Comparison of ENCODE assay signal across 17 cellular contexts in the genomic region with DNA sequence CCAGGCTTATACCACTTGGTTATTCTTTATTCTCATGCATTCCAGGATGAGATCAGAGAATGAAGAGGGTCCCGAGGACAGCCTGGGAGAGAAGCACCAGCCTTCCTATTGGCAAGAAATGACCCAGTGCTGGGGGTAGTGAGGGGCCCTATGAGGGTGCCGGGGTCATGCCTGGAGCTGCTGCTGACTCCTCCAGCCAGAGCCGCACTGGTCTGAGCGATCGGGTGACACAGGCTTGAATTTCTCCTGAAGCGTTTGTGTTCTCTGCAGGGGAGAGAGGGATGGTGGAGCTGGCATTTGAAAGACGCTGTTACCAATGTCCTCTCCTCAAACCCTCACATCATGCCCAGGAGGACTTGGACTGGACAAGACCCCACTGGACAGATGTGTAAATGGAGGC. TPM values are rescaled to one million over a fixed set of nuclear protein-coding genes. Genes with fewer than 3 reads are reported as not detected.
A peak's percentile ranks its signal among the peaks of the same experiment; 100 is the strongest.
DNase-seq lines count a peak whose midpoint lies in the region; ATAC-seq, FAIRE-seq and TF ChIP-seq lines count a peak whose summit lies in the region.
"Had no signal": no experiment of that assay in that cellular context is flagged by ENCODE, and none has a peak within 500 bp of the region (broad histone marks: within the 10 kb centered on the region; RNA-seq: fewer than 3 reads in every experiment).

No MANE protein-coding gene starts in this region.

- H3K27ac Mint-ChIP-seq in activated naive CD8-positive, alpha-beta T cell treated with anti-CD3 and anti-CD28 coated beads for 36 hours = peak overlapping the region; percentile 42
- H3K27ac Mint-ChIP-seq in activated naive CD8-positive, alpha-beta T cell treated with anti-CD3 and anti-CD28 coated beads, Interleukin-2, amount 50 U/mL, for 24 hours = no peak overlapping the region
- no peak overlapping the region for H3K27ac Mint-ChIP-seq in activated CD4-positive, alpha-beta T cell treated with anti-CD3 and anti-CD28 coated beads, Interleukin-2, amount 10 ng/mL, durations not matched to agents 24 days and 14 days

- peaks cover 5% of the 10 kb centered on the region for H3K9me3 Mint-ChIP-seq in activated naive CD8-positive, alpha-beta T cell treated with anti-CD3 and anti-CD28 coated beads for 36 hours
- no peaks in the 10 kb centered on the region for H3K9me3 Mint-ChIP-seq in activated naive CD8-positive, alpha-beta T cell treated with anti-CD3 and anti-CD28 coated beads, Interleukin-2, amount 50 U/mL, for 24 hours
- H3K9me3 Mint-ChIP-seq in activated CD4-positive, alpha-beta T cell treated with anti-CD3 and anti-CD28 coated beads, Interleukin-2, amount 10 ng/mL, durations not matched to agents 24 days and 14 days = no peaks in the 10 kb centered on the region

- no peak for TF ChIP-seq POLR2A in HepG2 (IDR thresholded peaks at IDR 0.05; ENCODE audit: insufficient read depth in 1 of 2, low read depth in 2 of 2, low read length in 2 of 2)

- no peak overlapping the region for H3K4me3 Mint-ChIP-seq in activated naive CD8-positive, alpha-beta T cell treated with anti-CD3 and anti-CD28 coated beads for 36 hours
- no peak overlapping the region for H3K4me3 Mint-ChIP-seq in activated naive CD8-positive, alpha-beta T cell treated with anti-CD3 and anti-CD28 coated beads, Interleukin-2, amount 50 U/mL, for 24 hours
- H3K4me3 Mint-ChIP-seq in activated CD4-positive, alpha-beta T cell treated with anti-CD3 and anti-CD28 coated beads, Interleukin-2, amount 10 ng/mL, durations not matched to agents 24 days and 14 days = no peak overlapping the region

- H3K9ac ChIP-seq in Loucy (ENCODE audit: low read depth, low read length, poor library complexity, severe bottlenecking) = peak overlapping the region; percentile 43
- no peak overlapping the region for H3K9ac ChIP-seq in HepG2 (ENCODE audit: insufficient read depth, low read depth, low read length)

- peaks cover 40% of the 10 kb centered on the region for H3K4me1 ChIP-seq in Loucy (ENCODE audit: insufficient read depth, low read length, poor library complexity, severe bottlenecking)
- H3K4me1 ChIP-seq in HepG2 (ENCODE audit: insufficient read depth, low read length) = no peaks in the 10 kb centered on the region
- H3K4me1 ChIP-seq: HAP-1, SJCRH30 had no signal

- no peaks in the 10 kb centered on the region for H3K9me3 ChIP-seq in Loucy (ENCODE audit: insufficient read depth, low read depth, low read length)
- H3K9me3 ChIP-seq in HepG2 (ENCODE audit: low read length) = no peaks in the 10 kb centered on the region
- H3K9me3 ChIP-seq: HAP-1, SJCRH30 had no signal

- H3K27ac ChIP-seq in HepG2 (ENCODE audit: extremely low read length, insufficient read depth, low read length) = no peak overlapping the region
- H3K27ac ChIP-seq: C4-2B, SJCRH30 had no signal

- CTCF ChIA-PET in HepG2 (lab: Yijun Ruan, JAX; ENCODE audit: low intra/inter-chr PET ratio, low total read pairs) = no interaction called here

- no peak for TF ChIP-seq CTCF in Loucy (conservative IDR thresholded peaks at IDR 0.05; ENCODE audit: low read length)
- TF ChIP-seq CTCF in HepG2 (CRISPR knock-in tag; IDR thresholded peaks at IDR 0.05) = no peak

- H2AFZ ChIP-seq in Loucy (ENCODE audit: low read length) (no peak overlapping the region), HepG2 (ENCODE audit: low read length) (no peak overlapping the region)

- peaks cover 29% of the 10 kb centered on the region for H3K36me3 Mint-ChIP-seq in activated naive CD8-positive, alpha-beta T cell treated with anti-CD3 and anti-CD28 coated beads for 36 hours
- H3K36me3 Mint-ChIP-seq in activated naive CD8-positive, alpha-beta T cell treated with anti-CD3 and anti-CD28 coated beads, Interleukin-2, amount 50 U/mL, for 24 hours (ENCODE audit: low read depth) = peaks cover 21% of the 10 kb centered on the region
- H3K36me3 Mint-ChIP-seq in activated CD4-positive, alpha-beta T cell treated with anti-CD3 and anti-CD28 coated beads, Interleukin-2, amount 10 ng/mL, durations not matched to agents 24 days and 14 days (ENCODE audit: low read depth) = peaks cover 41% of the 10 kb centered on the region

- H4K20me1 ChIP-seq in Loucy (ENCODE audit: insufficient read depth, low read length, poor library complexity, severe bottlenecking) = no peaks in the 10 kb centered on the region
- no peaks in the 10 kb centered on the region for H4K20me1 ChIP-seq in HepG2 (ENCODE audit: insufficient read depth, low read length)

- no TSS peak for BruUV-seq in HepG2 (replicated peaks; lab: Mats Ljungman, UMichigan)

- TF ChIP-seq EP300 in HepG2 (IDR thresholded peaks at IDR 0.05; ENCODE audit: low read depth in 2 of 2, low read length in 2 of 2) (no peak), HepG2 (CRISPR knock-in tag; IDR thresholded peaks at IDR 0.05; ENCODE audit: borderline replicate concordance) (no peak)

- in situ Hi-C loops in HepG2 (cut with HindIII; ENCODE audit: extremely low pct_ligation_motif_present, low pct_unique_long_range_greater_than_20kb) (no loop called here), G401 (cut with HindIII; ENCODE audit: low sequenced_read_pairs) (no loop called here)

- DNase-seq in activated naive CD8-positive, alpha-beta T cell treated with anti-CD3 and anti-CD28 coated beads for 36 hours = no peak
- DNase-seq in activated naive CD8-positive, alpha-beta T cell treated with anti-CD3 and anti-CD28 coated beads, Interleukin-2, amount 50 U/mL, for 24 hours = no peak
- DNase-seq in left kidney (ENCODE audit: low read depth, low spot score) (peak; percentile 87), HepG2 (ENCODE audit: low spot score) (no peak), cerebellum (ENCODE audit: low spot score) (no peak), G401 (ENCODE audit: low spot score) (no peak)
- no peak for DNase-seq in activated CD4-positive, alpha-beta T cell treated with anti-CD3 and anti-CD28 coated beads, Interleukin-2, amount 10 ng/mL, durations not matched to agents 24 days and 14 days
- DNase-seq: EL, NCI-H1436, NCI-H2029, NCI-H2171, NCI-H446, PC-3, SJCRH30 had no signal

- H3K27me3 Mint-ChIP-seq in activated naive CD8-positive, alpha-beta T cell treated with anti-CD3 and anti-CD28 coated beads for 36 hours = no peaks in the 10 kb centered on the region
- no peaks in the 10 kb centered on the region for H3K27me3 Mint-ChIP-seq in activated naive CD8-positive, alpha-beta T cell treated with anti-CD3 and anti-CD28 coated beads, Interleukin-2, amount 50 U/mL, for 24 hours
- no peaks in the 10 kb centered on the region for H3K27me3 Mint-ChIP-seq in activated CD4-positive, alpha-beta T cell treated with anti-CD3 and anti-CD28 coated beads, Interleukin-2, amount 10 ng/mL, durations not matched to agents 24 days and 14 days

- H3K36me3 ChIP-seq in Loucy (ENCODE audit: insufficient read depth, low read length) = no peaks in the 10 kb centered on the region
- H3K36me3 ChIP-seq in HepG2 (replicated peaks in 1 of 2; ENCODE audit: control insufficient read depth in 1 of 2, insufficient read depth in 2 of 2, low read length in 2 of 2) = no peaks in the 10 kb centered on the region
- H3K36me3 ChIP-seq: HAP-1, SJCRH30 had no signal

- H3K79me2 ChIP-seq in Loucy (ENCODE audit: insufficient read depth, low read length) (no peaks in the 10 kb centered on the region), HepG2 (ENCODE audit: insufficient read depth, low read length) (no peaks in the 10 kb centered on the region)

- no peak for FAIRE-seq in HepG2 (lab: Jason Lieb, UNC)

- no peak for TF ChIP-seq RAD21 in HepG2 (CRISPR knock-in tag; IDR thresholded peaks at IDR 0.05)

- 0 out of 2 replicates have a peak, but pooled peaks cover 5% of the 10 kb centered on the region for H3F3A ChIP-seq in Loucy (ENCODE audit: low read depth)

- H3K4me1 Mint-ChIP-seq in activated naive CD8-positive, alpha-beta T cell treated with anti-CD3 and anti-CD28 coated beads for 36 hours = peaks cover 19% of the 10 kb centered on the region
- H3K4me1 Mint-ChIP-seq in activated naive CD8-positive, alpha-beta T cell treated with anti-CD3 and anti-CD28 coated beads, Interleukin-2, amount 50 U/mL, for 24 hours = peaks cover 30% of the 10 kb centered on the region
- H3K4me1 Mint-ChIP-seq in activated CD4-positive, alpha-beta T cell treated with anti-CD3 and anti-CD28 coated beads, Interleukin-2, amount 10 ng/mL, durations not matched to agents 24 days and 14 days = peaks cover 35% of the 10 kb centered on the region

- H3K27me3 ChIP-seq in Loucy (ENCODE audit: insufficient read depth, low read length, poor library complexity, severe bottlenecking) = no peaks in the 10 kb centered on the region
- H3K27me3 ChIP-seq in HepG2 (ENCODE audit: control insufficient read depth in 1 of 2, insufficient read depth in 2 of 2, low read length in 2 of 2) = no peaks in the 10 kb centered on the region
- H3K27me3 ChIP-seq: SJCRH30 had no signal

- POLR2A ChIA-PET in HepG2 (lab: Yijun Ruan, JAX) = interaction anchor here (1.0 kb wide), 1 partner anchor 22 kb away, joined by 3 read pairs; no protein-coding TSS in a partner anchor

- 90% methylated on average over 7 of the region's 7 CpGs for WGBS in HepG2 (ENCODE audit: low lambda C conversion rate)

- no peaks in the 10 kb centered on the region for H3K9me2 ChIP-seq in Loucy (replicated peaks; ENCODE audit: low read depth, low read length)

- intact Hi-C loops in HepG2 (cut with micrococcal nuclease; ENCODE audit: unreplicated experiment) = no loop called here
- intact Hi-C loops in activated CD4-positive, alpha-beta T cell treated with anti-CD3 and anti-CD28 coated beads, Interleukin-2, amount 10 ng/mL, durations not matched to agents 24 days and 14 days (cut with micrococcal nuclease) = no loop called here

- no peak for ATAC-seq in activated naive CD8-positive, alpha-beta T cell treated with anti-CD3 and anti-CD28 coated beads, Interleukin-2, amount 50 U/mL, for 24 hours
- no peak for ATAC-seq in HepG2
- ATAC-seq: PC-3 had no signal

- H3K4me3 ChIP-seq in Loucy (ENCODE audit: low read length, poor library complexity, severe bottlenecking) (no peak overlapping the region), HepG2 (replicated peaks in 1 of 3; ENCODE audit: insufficient read depth in 1 of 3, low read depth in 2 of 3, low read length in 3 of 3) (no peak overlapping the region)
- H3K4me3 ChIP-seq: HAP-1, SJCRH30 had no signal

- H3K4me2 ChIP-seq in Loucy (ENCODE audit: low read depth, low read length, poor library complexity, severe bottlenecking) = no peak overlapping the region
- H3K4me2 ChIP-seq in HepG2 (ENCODE audit: low read depth, low read length) = no peak overlapping the region

RNA-seq across cellular contexts. Expression of a gene that starts 18.1 kb away (rescaled TPM):
- 1 to 10 TPM; 1.8 to 1.9 TPM for total RNA-seq in activated naive CD8-positive, alpha-beta T cell treated with anti-CD3 and anti-CD28 coated beads for 36 hours
- total RNA-seq in HepG2 (2016; rRNA removed; fragmentation: Illumina TruSeq; extraction: Trizol) (2.0 TPM in 2 replicates), cerebellum (1.6 TPM)
- 0.53 and 2.6 TPM in 2 replicates for total RNA-seq in HepG2 (2016; cell fraction: cytosol; rRNA removed; fragmentation: Illumina TruSeq; extraction: Trizol; ENCODE audit: low read depth)
- 1.5 and 2.6 TPM in 2 replicates for total RNA-seq in HepG2 (2016; cell fraction: insoluble cytoplasmic fraction; rRNA removed; fragmentation: Illumina TruSeq; extraction: Trizol)
- total RNA-seq in HepG2 (2016; cell fraction: membrane; rRNA removed; fragmentation: Illumina TruSeq; extraction: Trizol) = 2.0 and 2.4 TPM in 2 replicates
- 0.62 and 0.97 TPM in 2 replicates for total RNA-seq in HepG2 (2016; cell fraction: nucleus; rRNA removed; fragmentation: Illumina TruSeq; extraction: Trizol)
- 0.98 and 1.1 TPM in 2 replicates for polyA plus RNA-seq in HepG2 (2011; rRNA removed)
- 0.86 and 0.90 TPM in 2 replicates for polyA plus RNA-seq in HepG2 (2011; cell fraction: cytosol; rRNA removed)
- 0.35 and 0.48 TPM in 2 replicates for polyA plus RNA-seq in HepG2 (2011; cell fraction: nucleus; rRNA removed)
- polyA plus RNA-seq in HepG2 (2012) = 0.55 and 0.58 TPM in 2 replicates
- polyA plus RNA-seq in HepG2 (2016; cell fraction: cytosol; fragmentation: Illumina TruSeq; extraction: Trizol; ENCODE audit: low read depth) = 2.2 and 2.6 TPM in 2 replicates
- polyA plus RNA-seq in HepG2 (2016; cell fraction: insoluble cytoplasmic fraction; fragmentation: Illumina TruSeq; extraction: Trizol; ENCODE audit: low read depth) = 1.3 and 1.8 TPM in 2 replicates
- 1.6 TPM in 2 replicates for polyA plus RNA-seq in HepG2 (2016; cell fraction: membrane; fragmentation: Illumina TruSeq; extraction: Trizol; ENCODE audit: low read depth)
- polyA plus RNA-seq in HepG2 (2016; cell fraction: nucleus; fragmentation: Illumina TruSeq; extraction: Trizol; ENCODE audit: insufficient read depth, low read depth) = 0.93 and 1.2 TPM in 2 replicates
- 0.44 TPM in 1 of 2 replicates, not detected in the other for polyA minus RNA-seq in HepG2 (2011; rRNA and poly(A)+ RNA removed; ENCODE audit: low replicate concordance)
- polyA minus RNA-seq in HepG2 (2011; cell fraction: cytosol; rRNA and poly(A)+ RNA removed) = 0.18 TPM in 1 of 2 replicates, not detected in the other
- 0.13 and 0.75 TPM in 2 replicates for polyA minus RNA-seq in HepG2 (2011; cell fraction: nucleus; rRNA and poly(A)+ RNA removed)
- total RNA-seq in activated CD4-positive, alpha-beta T cell treated with anti-CD3 and anti-CD28 coated beads, Interleukin-2, amount 10 ng/mL, durations not matched to agents 24 days and 14 days = 0.26 and 1.0 TPM in 2 replicates
- 0.41 and 0.80 TPM in 2 replicates for total RNA-seq in G401 (2014; rRNA removed; shearing (Covaris generic))

RNA-seq across cellular contexts. Expression of a gene that starts 25.1 kb away (rescaled TPM):
- total RNA-seq in activated naive CD8-positive, alpha-beta T cell treated with anti-CD3 and anti-CD28 coated beads for 36 hours = 10 to 100 TPM; 44.0 to 44.4 TPM
- total RNA-seq in HepG2 (2016; rRNA removed; fragmentation: Illumina TruSeq; extraction: Trizol) = 5.9 and 9.2 TPM in 2 replicates
- total RNA-seq in HepG2 (2016; cell fraction: cytosol; rRNA removed; fragmentation: Illumina TruSeq; extraction: Trizol; ENCODE audit: low read depth) = 9.9 and 13.0 TPM in 2 replicates
- total RNA-seq in HepG2 (2016; cell fraction: insoluble cytoplasmic fraction; rRNA removed; fragmentation: Illumina TruSeq; extraction: Trizol) = 5.9 and 8.5 TPM in 2 replicates
- total RNA-seq in HepG2 (2016; cell fraction: membrane; rRNA removed; fragmentation: Illumina TruSeq; extraction: Trizol) = 20.1 and 22.8 TPM in 2 replicates
- total RNA-seq in HepG2 (2016; cell fraction: nucleus; rRNA removed; fragmentation: Illumina TruSeq; extraction: Trizol) = 5.2 and 6.1 TPM in 2 replicates
- polyA plus RNA-seq in HepG2 (2011; rRNA removed) = 17.2 and 22.9 TPM in 2 replicates
- polyA plus RNA-seq in HepG2 (2011; cell fraction: cytosol; rRNA removed) = 16.7 and 25.1 TPM in 2 replicates
- 15.9 and 16.3 TPM in 2 replicates for polyA plus RNA-seq in HepG2 (2011; cell fraction: nucleus; rRNA removed)
- 7.9 and 10.4 TPM in 2 replicates for polyA plus RNA-seq in HepG2 (2012)
- 25.7 and 30.9 TPM in 2 replicates for polyA plus RNA-seq in HepG2 (2016; cell fraction: cytosol; fragmentation: Illumina TruSeq; extraction: Trizol; ENCODE audit: low read depth)
- polyA plus RNA-seq in HepG2 (2016; cell fraction: insoluble cytoplasmic fraction; fragmentation: Illumina TruSeq; extraction: Trizol; ENCODE audit: low read depth) = 11.8 and 15.4 TPM in 2 replicates
- 37.8 and 38.4 TPM in 2 replicates for polyA plus RNA-seq in HepG2 (2016; cell fraction: membrane; fragmentation: Illumina TruSeq; extraction: Trizol; ENCODE audit: low read depth)
- polyA plus RNA-seq in HepG2 (2016; cell fraction: nucleus; fragmentation: Illumina TruSeq; extraction: Trizol; ENCODE audit: insufficient read depth, low read depth) = 15.0 and 18.5 TPM in 2 replicates
- 35.3 and 72.8 TPM in 2 replicates for polyA minus RNA-seq in HepG2 (2011; rRNA and poly(A)+ RNA removed; ENCODE audit: low replicate concordance)
- 23.0 and 25.6 TPM in 2 replicates for polyA minus RNA-seq in HepG2 (2011; cell fraction: cytosol; rRNA and poly(A)+ RNA removed)
- polyA minus RNA-seq in HepG2 (2011; cell fraction: nucleus; rRNA and poly(A)+ RNA removed) = 5.9 and 7.3 TPM in 2 replicates
- total RNA-seq in cerebellum = 4.0 TPM
- 58.3 and 61.8 TPM in 2 replicates for total RNA-seq in activated CD4-positive, alpha-beta T cell treated with anti-CD3 and anti-CD28 coated beads, Interleukin-2, amount 10 ng/mL, durations not matched to agents 24 days and 14 days
- total RNA-seq in G401 (2014; rRNA removed; shearing (Covaris generic)) = 22.3 and 27.4 TPM in 2 replicates
